In the genomic region with DNA sequence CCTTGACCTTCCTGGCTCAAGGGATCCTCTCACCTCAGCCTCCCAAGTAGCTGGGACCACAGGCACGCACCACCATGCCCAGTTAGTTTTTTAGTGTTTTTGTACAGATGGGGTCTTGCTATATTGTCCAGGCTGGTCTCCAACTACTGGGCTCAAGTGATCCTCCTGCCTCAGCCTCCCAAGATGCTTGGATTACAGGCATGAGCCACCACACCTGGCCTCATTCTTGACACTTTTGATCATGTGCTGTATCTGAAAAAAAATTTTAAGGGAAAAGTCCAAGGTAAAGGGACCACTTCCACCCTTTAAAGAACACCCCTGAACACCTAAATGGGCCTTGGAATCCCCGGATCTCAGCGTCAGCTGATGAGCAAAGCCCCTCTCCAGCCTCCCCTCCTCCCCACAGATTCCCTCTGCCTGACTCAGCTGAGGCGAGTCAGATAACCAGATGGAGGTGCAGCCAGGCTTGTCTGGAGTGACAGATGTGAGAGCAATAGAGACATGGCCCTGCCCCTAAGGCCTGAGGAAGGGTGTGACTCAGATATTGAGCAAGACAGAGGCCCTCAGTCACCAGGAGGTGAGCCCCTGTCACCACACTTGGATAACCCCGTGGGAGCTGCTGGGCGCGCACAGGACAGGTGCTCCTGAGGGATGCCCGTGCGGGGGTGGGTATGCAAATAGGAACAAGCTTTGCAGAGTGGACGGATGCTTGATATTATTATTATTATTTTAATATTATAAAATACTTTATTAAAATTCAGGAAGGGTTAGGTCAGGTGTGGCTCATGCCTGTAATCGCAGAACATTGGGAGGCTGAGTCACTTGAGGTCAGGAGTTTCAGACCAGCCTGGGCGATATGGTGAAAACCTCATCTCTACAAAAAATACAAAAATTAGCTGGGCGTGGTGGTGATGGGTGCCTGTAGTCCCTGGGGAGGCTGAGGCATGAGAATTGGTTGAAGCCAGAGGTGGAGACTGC, we compare ENCODE assay signal across 1 cellular context.
A peak's percentile ranks its signal among the peaks of the same experiment; 100 is the strongest.
TF ChIP-seq lines count a peak whose summit lies in the region.

No MANE protein-coding gene starts in this region.

TF ChIP-seq in GM12878, 131 proteins besides CTCF, POLR2A, EP300 and RAD21 (continues in another document):
- TF ChIP-seq HDAC6 (IDR thresholded peaks at IDR 0.05; ENCODE audit: unreplicated experiment) (no peak), IRF4 (IDR thresholded peaks at IDR 0.05; ENCODE audit: low read depth, low read length) (no peak), POU2F2 (IDR thresholded peaks at IDR 0.05; ENCODE audit: borderline replicate concordance, low read depth, low read length) (peak; percentile 95), IKZF1 (conservative IDR thresholded peaks at IDR 0.05) (peak; percentile 81), RFX5 (IDR thresholded peaks at IDR 0.05; ENCODE audit: low read depth, low read length) (no peak), ZBED1 (IDR thresholded peaks at IDR 0.05; ENCODE audit: borderline replicate concordance) (peak; percentile 68; the same call in 1 of the 2 replicates), DPF2 (IDR thresholded peaks at IDR 0.05) (peak; percentile 73), ZNF384 (IDR thresholded peaks at IDR 0.05; ENCODE audit: borderline replicate concordance, low read depth, low read length) (peak; percentile 26; the same call in 1 of the 2 replicates), CBFB (IDR thresholded peaks at IDR 0.05; ENCODE audit: low read depth) (0 out of 2 replicates have a peak, but pooled peaks have one; percentile 33), SMC3 (IDR thresholded peaks at IDR 0.05; ENCODE audit: borderline replicate concordance, low read length) (no peak), RBBP5 (conservative IDR thresholded peaks at IDR 0.05) (no peak), ZZZ3 (IDR thresholded peaks at IDR 0.05; ENCODE audit: control insufficient read depth, insufficient read length, low read depth) (no peak), TCF3 (IDR thresholded peaks at IDR 0.05; ENCODE audit: borderline replicate concordance, insufficient read depth, low read depth, low read length) (peak; percentile 47; the same call in 1 of the 2 replicates), EGR1 (IDR thresholded peaks at IDR 0.05; ENCODE audit: borderline replicate concordance in 1 of 2, low read depth in 2 of 2, low read length in 2 of 2) (peak in 1 of 2 experiments; percentile 97; a peak in 2 of 3 replicates), MYB (IDR thresholded peaks at IDR 0.05; ENCODE audit: borderline replicate concordance, low read depth, low read length) (no peak), MXI1 (IDR thresholded peaks at IDR 0.05; ENCODE audit: low read depth, low read length) (0 out of 2 replicates have a peak, but pooled peaks have one; percentile 18), HCFC1 (IDR thresholded peaks at IDR 0.05; ENCODE audit: low read length) (0 out of 2 replicates have a peak, but pooled peaks have one; percentile 14), CHD4 (IDR thresholded peaks at IDR 0.05) (no peak), CREB1 (IDR thresholded peaks at IDR 0.05; ENCODE audit: low read depth) (peak; percentile 64), JUND (IDR thresholded peaks at IDR 0.05; ENCODE audit: low read depth, low read length) (peak; percentile 49; the same call in 1 of the 2 replicates), RELA (IDR thresholded peaks at IDR 0.05; ENCODE audit: borderline replicate concordance, partially characterized antibody) (no peak), ZSCAN29 (IDR thresholded peaks at IDR 0.05) (no peak), EED (IDR thresholded peaks at IDR 0.05; ENCODE audit: low read depth) (peak; percentile 90), E4F1 (IDR thresholded peaks at IDR 0.05; ENCODE audit: borderline replicate concordance, partially characterized antibody) (no peak), HDGF (IDR thresholded peaks at IDR 0.05) (no peak), SUPT20H (IDR thresholded peaks at IDR 0.05; ENCODE audit: borderline replicate concordance, control insufficient read depth, low read depth, low read length) (no peak), NFIC (IDR thresholded peaks at IDR 0.05; ENCODE audit: low read depth, low read length) (peak; percentile 18; the same call in 1 of the 2 replicates), NFYA (IDR thresholded peaks at IDR 0.05; ENCODE audit: borderline replicate concordance, low read depth, low read length) (no peak), CEBPB (IDR thresholded peaks at IDR 0.05; ENCODE audit: borderline replicate concordance in 1 of 2, low read depth in 2 of 2, low read length in 2 of 2) (peak in 1 of 2 experiments; percentile 94; a peak in 2 of 4 replicates), IKZF2 (IDR thresholded peaks at IDR 0.05) (peak; percentile 78), SRF (IDR thresholded peaks at IDR 0.05; ENCODE audit: low read depth in 2 of 2, low read length in 2 of 2) (0 out of 4 replicates have a peak, but pooled peaks of 1 of the 2 experiments have one; percentile 5), BHLHE40 (IDR thresholded peaks at IDR 0.05; ENCODE audit: borderline replicate concordance in 1 of 2, low read depth in 2 of 2, low read length in 1 of 2) (peak; percentile 53 to 83; a peak in 3 of 4 replicates), ZNF592 (IDR thresholded peaks at IDR 0.05) (no peak), GATAD2B (conservative IDR thresholded peaks at IDR 0.05; ENCODE audit: low read depth) (no peak), MLLT1 (IDR thresholded peaks at IDR 0.05) (peak; percentile 61), TARDBP (IDR thresholded peaks at IDR 0.05; ENCODE audit: borderline replicate concordance) (no peak), STAT1 (conservative IDR thresholded peaks at IDR 0.05) (no peak), ZNF217 (IDR thresholded peaks at IDR 0.05) (peak; percentile 54; the same call in 1 of the 2 replicates)
- TF ChIP-seq, protein P1, sequence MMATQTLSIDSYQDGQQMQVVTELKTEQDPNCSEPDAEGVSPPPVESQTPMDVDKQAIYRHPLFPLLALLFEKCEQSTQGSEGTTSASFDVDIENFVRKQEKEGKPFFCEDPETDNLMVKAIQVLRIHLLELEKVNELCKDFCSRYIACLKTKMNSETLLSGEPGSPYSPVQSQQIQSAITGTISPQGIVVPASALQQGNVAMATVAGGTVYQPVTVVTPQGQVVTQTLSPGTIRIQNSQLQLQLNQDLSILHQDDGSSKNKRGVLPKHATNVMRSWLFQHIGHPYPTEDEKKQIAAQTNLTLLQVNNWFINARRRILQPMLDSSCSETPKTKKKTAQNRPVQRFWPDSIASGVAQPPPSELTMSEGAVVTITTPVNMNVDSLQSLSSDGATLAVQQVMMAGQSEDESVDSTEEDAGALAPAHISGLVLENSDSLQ (IDR thresholded peaks at IDR 0.05): peak; percentile 96
- TF ChIP-seq, protein P2, sequence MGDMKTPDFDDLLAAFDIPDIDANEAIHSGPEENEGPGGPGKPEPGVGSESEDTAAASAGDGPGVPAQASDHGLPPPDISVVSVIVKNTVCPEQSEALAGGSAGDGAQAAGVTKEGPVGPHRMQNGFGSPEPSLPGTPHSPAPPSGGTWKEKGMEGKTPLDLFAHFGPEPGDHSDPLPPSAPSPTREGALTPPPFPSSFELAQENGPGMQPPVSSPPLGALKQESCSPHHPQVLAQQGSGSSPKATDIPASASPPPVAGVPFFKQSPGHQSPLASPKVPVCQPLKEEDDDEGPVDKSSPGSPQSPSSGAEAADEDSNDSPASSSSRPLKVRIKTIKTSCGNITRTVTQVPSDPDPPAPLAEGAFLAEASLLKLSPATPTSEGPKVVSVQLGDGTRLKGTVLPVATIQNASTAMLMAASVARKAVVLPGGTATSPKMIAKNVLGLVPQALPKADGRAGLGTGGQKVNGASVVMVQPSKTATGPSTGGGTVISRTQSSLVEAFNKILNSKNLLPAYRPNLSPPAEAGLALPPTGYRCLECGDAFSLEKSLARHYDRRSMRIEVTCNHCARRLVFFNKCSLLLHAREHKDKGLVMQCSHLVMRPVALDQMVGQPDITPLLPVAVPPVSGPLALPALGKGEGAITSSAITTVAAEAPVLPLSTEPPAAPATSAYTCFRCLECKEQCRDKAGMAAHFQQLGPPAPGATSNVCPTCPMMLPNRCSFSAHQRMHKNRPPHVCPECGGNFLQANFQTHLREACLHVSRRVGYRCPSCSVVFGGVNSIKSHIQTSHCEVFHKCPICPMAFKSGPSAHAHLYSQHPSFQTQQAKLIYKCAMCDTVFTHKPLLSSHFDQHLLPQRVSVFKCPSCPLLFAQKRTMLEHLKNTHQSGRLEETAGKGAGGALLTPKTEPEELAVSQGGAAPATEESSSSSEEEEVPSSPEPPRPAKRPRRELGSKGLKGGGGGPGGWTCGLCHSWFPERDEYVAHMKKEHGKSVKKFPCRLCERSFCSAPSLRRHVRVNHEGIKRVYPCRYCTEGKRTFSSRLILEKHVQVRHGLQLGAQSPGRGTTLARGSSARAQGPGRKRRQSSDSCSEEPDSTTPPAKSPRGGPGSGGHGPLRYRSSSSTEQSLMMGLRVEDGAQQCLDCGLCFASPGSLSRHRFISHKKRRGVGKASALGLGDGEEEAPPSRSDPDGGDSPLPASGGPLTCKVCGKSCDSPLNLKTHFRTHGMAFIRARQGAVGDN (IDR thresholded peaks at IDR 0.05): 0 out of 2 replicates have a peak, but pooled peaks have one; percentile 16
- TF ChIP-seq, protein P3, sequence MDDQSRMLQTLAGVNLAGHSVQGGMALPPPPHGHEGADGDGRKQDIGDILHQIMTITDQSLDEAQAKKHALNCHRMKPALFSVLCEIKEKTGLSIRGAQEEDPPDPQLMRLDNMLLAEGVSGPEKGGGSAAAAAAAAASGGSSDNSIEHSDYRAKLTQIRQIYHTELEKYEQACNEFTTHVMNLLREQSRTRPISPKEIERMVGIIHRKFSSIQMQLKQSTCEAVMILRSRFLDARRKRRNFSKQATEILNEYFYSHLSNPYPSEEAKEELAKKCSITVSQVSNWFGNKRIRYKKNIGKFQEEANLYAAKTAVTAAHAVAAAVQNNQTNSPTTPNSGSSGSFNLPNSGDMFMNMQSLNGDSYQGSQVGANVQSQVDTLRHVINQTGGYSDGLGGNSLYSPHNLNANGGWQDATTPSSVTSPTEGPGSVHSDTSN (IDR thresholded peaks at IDR 0.05; ENCODE audit: insufficient replicate concordance, low read depth, low read length): peak; percentile 92
- TF ChIP-seq, protein P4, sequence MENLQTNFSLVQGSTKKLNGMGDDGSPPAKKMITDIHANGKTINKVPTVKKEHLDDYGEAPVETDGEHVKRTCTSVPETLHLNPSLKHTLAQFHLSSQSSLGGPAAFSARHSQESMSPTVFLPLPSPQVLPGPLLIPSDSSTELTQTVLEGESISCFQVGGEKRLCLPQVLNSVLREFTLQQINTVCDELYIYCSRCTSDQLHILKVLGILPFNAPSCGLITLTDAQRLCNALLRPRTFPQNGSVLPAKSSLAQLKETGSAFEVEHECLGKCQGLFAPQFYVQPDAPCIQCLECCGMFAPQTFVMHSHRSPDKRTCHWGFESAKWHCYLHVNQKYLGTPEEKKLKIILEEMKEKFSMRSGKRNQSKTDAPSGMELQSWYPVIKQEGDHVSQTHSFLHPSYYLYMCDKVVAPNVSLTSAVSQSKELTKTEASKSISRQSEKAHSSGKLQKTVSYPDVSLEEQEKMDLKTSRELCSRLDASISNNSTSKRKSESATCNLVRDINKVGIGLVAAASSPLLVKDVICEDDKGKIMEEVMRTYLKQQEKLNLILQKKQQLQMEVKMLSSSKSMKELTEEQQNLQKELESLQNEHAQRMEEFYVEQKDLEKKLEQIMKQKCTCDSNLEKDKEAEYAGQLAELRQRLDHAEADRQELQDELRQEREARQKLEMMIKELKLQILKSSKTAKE (IDR thresholded peaks at IDR 0.05; ENCODE audit: low read depth, poor library complexity, severe bottlenecking): peak; percentile 56
